ENCODE assay signal across 8 cellular contexts in the genomic region with DNA sequence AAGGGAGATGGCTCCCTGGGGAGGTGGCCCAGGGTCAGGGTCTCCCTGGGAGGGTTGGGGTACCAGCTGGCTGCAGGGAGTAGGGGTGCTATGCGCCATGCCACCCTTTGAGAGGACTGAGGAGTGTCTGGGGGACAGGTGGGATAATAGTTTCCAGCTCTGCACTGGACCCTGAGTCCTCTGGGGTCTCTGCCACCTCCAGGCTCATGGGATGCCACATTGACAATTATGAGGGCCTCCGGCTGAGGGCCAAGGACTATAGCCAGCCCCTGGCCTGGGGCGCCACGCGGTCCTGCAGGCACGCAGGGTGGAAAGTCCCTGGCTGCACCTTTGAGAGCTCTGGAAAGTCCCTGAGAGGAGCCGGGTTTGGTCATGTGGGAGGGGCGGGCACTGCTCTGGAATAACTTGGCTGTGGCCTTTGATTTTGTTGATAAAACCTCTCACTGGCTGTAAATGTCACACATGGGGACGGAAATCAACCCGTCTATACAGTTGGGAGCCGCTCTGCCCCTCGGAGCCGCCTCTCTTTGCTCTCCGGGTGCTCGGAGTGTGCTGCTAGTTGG. TPM values are rescaled to one million over a fixed set of nuclear protein-coding genes. Genes with fewer than 3 reads are reported as not detected.
DNase-seq lines count a peak whose midpoint lies in the region; ATAC-seq, FAIRE-seq and TF ChIP-seq lines count a peak whose summit lies in the region.

No MANE protein-coding gene starts in this region.

- H3K9me3 Mint-ChIP-seq in activated T-cell treated with anti-CD3 and anti-CD28 coated beads, Interleukin-2, amount 50 U/mL, for 72 hours: no peaks in the 10 kb centered on the region

- H3K36me3 Mint-ChIP-seq in activated T-cell treated with anti-CD3 and anti-CD28 coated beads, Interleukin-2, amount 50 U/mL, for 72 hours (ENCODE audit: insufficient read depth in 2 of 2): peaks cover 10 to 31% of the 10 kb centered on the region in 2 donors

- POLR2A ChIA-PET in AG04449 (lab: Yijun Ruan, JAX): no interaction called here

- TF ChIP-seq POLR2A in gastroesophageal sphincter (IDR thresholded peaks at IDR 0.05): no peak

- peak; percentile 14 for DNase-seq in AG04449 (ENCODE audit: low read depth, low spot score)
- peak; percentile 66 for DNase-seq in HuH-7.5 (ENCODE audit: low spot score)
- peak; percentile 87 to 89 for DNase-seq in activated T-cell treated with anti-CD3 and anti-CD28 coated beads, Interleukin-2, amount 50 U/mL, for 72 hours
- DNase-seq in small intestine: peak; percentile 94
- no peak for DNase-seq in occipital lobe (lab: John Stamatoyannopoulos, UW)
- DNase-seq in putamen (ENCODE audit: low spot score): no peak

- H3K27me3 ChIP-seq in gastroesophageal sphincter: no peaks in the 10 kb centered on the region
- no peaks in the 10 kb centered on the region for H3K27me3 ChIP-seq in small intestine (ENCODE audit: control insufficient read depth in 2 of 2, insufficient read depth in 2 of 2, low read length in 2 of 2)

- H3K27ac ChIP-seq in gastroesophageal sphincter (peak overlapping the region; percentile 19 to 76 (median 58)), small intestine (ENCODE audit: low read depth in 1 of 2, low read length in 1 of 2) (peak overlapping the region; percentile 94 to 98)

- WGBS in gastroesophageal sphincter (ENCODE audit: low coverage in 1 of 2), 2 donors: 20 to 28% methylated on average over 7 to 10 of the region's 15 CpGs
- 7 to 18% (median 9%) methylated on average over 15 of the region's 15 CpGs for WGBS in small intestine, 3 donors

- no peak overlapping the region for H3K4me3 ChIP-seq in AG04449 (ENCODE audit: low read depth, low read length)
- peak overlapping the region in 1 of 2 donors; percentile 0 for H3K4me3 ChIP-seq in gastroesophageal sphincter
- H3K4me3 ChIP-seq in small intestine (ENCODE audit: low read depth in 1 of 2, low read length in 2 of 2): peak overlapping the region in 1 of 2 donors; percentile 7

- H3K4me1 ChIP-seq in gastroesophageal sphincter: peaks cover 2 to 39% (median 19%) of the 10 kb centered on the region in 3 donors
- H3K4me1 ChIP-seq in small intestine (ENCODE audit: control insufficient read depth in 2 of 2, insufficient read depth in 1 of 2, low read depth in 1 of 2, low read length in 1 of 2): peaks cover 3 to 9% of the 10 kb centered on the region in 2 donors

- peak overlapping the region; percentile 92 for H3K27ac Mint-ChIP-seq in activated T-cell treated with anti-CD3 and anti-CD28 coated beads, Interleukin-2, amount 50 U/mL, for 72 hours

- FAIRE-seq in small intestine (lab: Jason Lieb, UNC): no peak

- ATAC-seq in GM19395 (IDR thresholded peaks at IDR 0.05; ENCODE audit: unreplicated experiment) (peak; percentile 39), gastroesophageal sphincter (peak; percentile 69)
- peak; percentile 87 to 89 for ATAC-seq in activated T-cell treated with anti-CD3 and anti-CD28 coated beads, Interleukin-2, amount 50 U/mL, for 72 hours (replicated peaks in 1 of 2)

- TF ChIP-seq CTCF in AG04449 (IDR thresholded peaks at IDR 0.05; ENCODE audit: insufficient read depth, low read length, missing control alignments): no peak
- no peak for TF ChIP-seq CTCF in gastroesophageal sphincter (IDR thresholded peaks at IDR 0.05)

- H3K9me3 ChIP-seq in gastroesophageal sphincter (no peaks in the 10 kb centered on the region), small intestine (ENCODE audit: control insufficient read depth, low read depth) (no peaks in the 10 kb centered on the region)

- H3K4me1 Mint-ChIP-seq in activated T-cell treated with anti-CD3 and anti-CD28 coated beads, Interleukin-2, amount 50 U/mL, for 72 hours (ENCODE audit: low read depth): peaks cover 49% of the 10 kb centered on the region

- H3K36me3 ChIP-seq in gastroesophageal sphincter: peaks cover 0 to 41% of the 10 kb centered on the region in 2 donors
- peaks cover 0 to 2% of the 10 kb centered on the region in 2 donors for H3K36me3 ChIP-seq in small intestine (ENCODE audit: control insufficient read depth in 2 of 2, insufficient read depth in 2 of 2, low read length in 2 of 2)

- peak overlapping the region; percentile 82 to 89 for H3K4me3 Mint-ChIP-seq in activated T-cell treated with anti-CD3 and anti-CD28 coated beads, Interleukin-2, amount 50 U/mL, for 72 hours

- CTCF ChIA-PET in AG04449 (lab: Yijun Ruan, JAX): interaction anchor here (0.9 kb wide), 1 partner anchor 162 kb away, joined by 3 read pairs; no protein-coding TSS in a partner anchor

- no peak for TF ChIP-seq EP300 in gastroesophageal sphincter (IDR thresholded peaks at IDR 0.05)

- H3K27me3 Mint-ChIP-seq in activated T-cell treated with anti-CD3 and anti-CD28 coated beads, Interleukin-2, amount 50 U/mL, for 72 hours (ENCODE audit: low read depth): no peaks in the 10 kb centered on the region

RNA-seq across cellular contexts. Expression of a gene that starts 16.0 kb away (rescaled TPM):
- 10 to 100 TPM; 53.5 to 73.3 TPM for total RNA-seq in activated T-cell treated with anti-CD3 and anti-CD28 coated beads, Interleukin-2, amount 50 U/mL, for 72 hours
- 10 to 100 TPM in 2 of 4 donors, 1 to 10 TPM in 2; 3.8 to 17.1 (median 11.1) TPM for total RNA-seq in gastroesophageal sphincter
- 10 to 100 TPM; 11.2 to 14.3 (median 13.2) TPM for polyA plus RNA-seq in small intestine
- 8.9 TPM for total RNA-seq in occipital lobe

RNA-seq across cellular contexts. Expression of a gene that starts 36.2 kb away (rescaled TPM):
- 100 to 1,000 TPM; 254 to 267 TPM for total RNA-seq in activated T-cell treated with anti-CD3 and anti-CD28 coated beads, Interleukin-2, amount 50 U/mL, for 72 hours
- 100 to 1,000 TPM; 283 to 353 (median 323) TPM for total RNA-seq in gastroesophageal sphincter
- 1,000 to 10,000 TPM in 2 of 3 donors, 100 to 1,000 TPM in 1; 556 to 1,582 (median 1,437) TPM for polyA plus RNA-seq in small intestine
- 96.2 TPM for total RNA-seq in occipital lobe

RNA-seq across cellular contexts. Expression of a gene that starts 42.2 kb away (rescaled TPM):
- total RNA-seq in activated T-cell treated with anti-CD3 and anti-CD28 coated beads, Interleukin-2, amount 50 U/mL, for 72 hours: 10 to 100 TPM; 67.7 to 74.9 TPM
- total RNA-seq in gastroesophageal sphincter (100 to 1,000 TPM; 171 to 310 (median 236) TPM), occipital lobe (53.7 TPM)
- 100 to 1,000 TPM; 125 to 262 (median 238) TPM for polyA plus RNA-seq in small intestine

RNA-seq across cellular contexts. Expression of a gene that starts 42.7 kb away (rescaled TPM):
- 1 to 10 TPM; 2.6 to 3.4 TPM for total RNA-seq in activated T-cell treated with anti-CD3 and anti-CD28 coated beads, Interleukin-2, amount 50 U/mL, for 72 hours
- total RNA-seq in gastroesophageal sphincter (not detected), occipital lobe (not detected)
- 100 to 1,000 TPM in 1 of 3 donors, 10 to 100 TPM in 2; 13.6 to 106 (median 81.4) TPM for polyA plus RNA-seq in small intestine

RNA-seq across cellular contexts. Expression of a gene that starts 49.7 kb away (rescaled TPM):
- total RNA-seq in activated T-cell treated with anti-CD3 and anti-CD28 coated beads, Interleukin-2, amount 50 U/mL, for 72 hours: 1 to 10 TPM; 1.0 to 1.4 TPM
- total RNA-seq in gastroesophageal sphincter (not detected), occipital lobe (not detected)
- 1 to 10 TPM in 2 of 3 donors, not detected in 1; 2.2 to 3.4 TPM for polyA plus RNA-seq in small intestine

Comparison
In these comparisons a context has a peak if more than half of its experiments do, and no peak if none do; other contexts are left out.
1. DNase-seq: peak in AG04449 (single experiment), HuH-7.5 (single experiment), activated T-cell treated with anti-CD3 and anti-CD28 coated beads, Interleukin-2, amount 50 U/mL, for 72 hours (2 of 2) and small intestine (single experiment); none in occipital lobe (single experiment) and putamen (single experiment).
2. Peak in every context shown above with its lines, with median percentiles within 50 percentile points of each other: ATAC-seq.